9 cellular contexts compared by ENCODE assay signal in the genomic region with DNA sequence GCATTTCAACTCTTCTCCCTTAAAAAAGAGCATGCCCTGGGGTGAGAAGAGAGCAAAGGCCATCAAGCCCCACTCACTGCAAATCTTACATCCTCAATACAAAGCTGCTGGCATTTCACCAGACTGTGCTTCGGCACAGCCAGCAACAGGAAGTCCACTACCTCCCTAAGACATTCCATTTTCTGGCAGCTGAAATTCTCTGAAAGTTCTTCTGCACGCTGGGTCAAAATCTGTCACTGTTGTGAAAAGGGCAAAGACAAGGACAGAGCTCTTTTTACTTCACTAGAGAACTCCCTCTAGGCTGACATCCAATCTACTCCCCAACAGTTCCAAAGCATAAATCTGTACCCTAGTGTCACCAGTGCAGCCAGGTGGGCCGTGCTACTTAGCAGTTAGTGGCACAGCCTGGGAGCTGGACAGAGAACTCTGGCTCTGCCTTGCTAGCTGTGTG. TPM values are rescaled to one million over a fixed set of nuclear protein-coding genes. Genes with fewer than 3 reads are reported as not detected.
DNase-seq lines count a peak whose midpoint lies in the region; ATAC-seq and TF ChIP-seq lines count a peak whose summit lies in the region.
"Had no signal": no experiment of that assay in that cellular context is flagged by ENCODE, and none has a peak within 500 bp of the region (broad histone marks: within the 10 kb centered on the region; RNA-seq: fewer than 3 reads in every experiment).

No MANE protein-coding gene starts in this region.

- TF ChIP-seq CTCF in natural killer cell (IDR thresholded peaks at IDR 0.05): no peak
- no peak for TF ChIP-seq CTCF in chondrocyte (IDR thresholded peaks at IDR 0.05)
- TF ChIP-seq CTCF in vagina (IDR thresholded peaks at IDR 0.05): no peak

- peaks cover 86% of the 10 kb centered on the region for H3K4me1 ChIP-seq in vagina

- H3K27ac Mint-ChIP-seq in natural killer cell (peak overlapping the region; percentile 29 to 77), chondrocyte (ENCODE audit: unreplicated experiment) (peak overlapping the region; percentile 55), memory B cell (peak overlapping the region; percentile 76)
- H3K27ac Mint-ChIP-seq in natural killer cell treated with Interleukin-12 subunit alpha and Interleukin-12 subunit beta and Interleukin-15 and Interleukin-18, amount 100 ng/mL, for 72 hours: peak overlapping the region in 1 of 2 donors; percentile 27

- no peak for TF ChIP-seq POLR2A in vagina (IDR thresholded peaks at IDR 0.05)

- H3K9me3 Mint-ChIP-seq in natural killer cell (no peaks in the 10 kb centered on the region), chondrocyte (ENCODE audit: low read depth) (no peaks in the 10 kb centered on the region), memory B cell (no peaks in the 10 kb centered on the region)
- no peaks in the 10 kb centered on the region for H3K9me3 Mint-ChIP-seq in natural killer cell treated with Interleukin-12 subunit alpha and Interleukin-12 subunit beta and Interleukin-15 and Interleukin-18, amount 100 ng/mL, for 72 hours

- peaks cover 0 to 8% of the 10 kb centered on the region in 2 donors for H3K36me3 ChIP-seq in vagina

- no peaks in the 10 kb centered on the region for H3K27me3 Mint-ChIP-seq in natural killer cell (ENCODE audit: low read depth in 2 of 2)
- H3K27me3 Mint-ChIP-seq in natural killer cell treated with Interleukin-12 subunit alpha and Interleukin-12 subunit beta and Interleukin-15 and Interleukin-18, amount 100 ng/mL, for 72 hours: no peaks in the 10 kb centered on the region
- H3K27me3 Mint-ChIP-seq in chondrocyte (ENCODE audit: low read depth): no peaks in the 10 kb centered on the region
- no peaks in the 10 kb centered on the region for H3K27me3 Mint-ChIP-seq in memory B cell

- H3K27ac ChIP-seq in vagina: peak overlapping the region; percentile 7
- H3K27ac ChIP-seq: KMS-11 had no signal

- no peak for ATAC-seq in natural killer cell
- no peak for ATAC-seq in natural killer cell treated with Interleukin-12 subunit alpha and Interleukin-12 subunit beta and Interleukin-15 and Interleukin-18, amount 100 ng/mL, for 72 hours
- no peak for ATAC-seq in memory B cell (ENCODE audit: low read depth)
- no peak for ATAC-seq in HG03135 (IDR thresholded peaks at IDR 0.05; ENCODE audit: unreplicated experiment)

- H3K4me1 Mint-ChIP-seq in natural killer cell (peaks cover 66 to 73% of the 10 kb centered on the region in 2 donors), chondrocyte (ENCODE audit: low read depth) (peaks cover 30% of the 10 kb centered on the region), memory B cell (peaks cover 51% of the 10 kb centered on the region)
- peaks cover 48 to 55% of the 10 kb centered on the region in 2 donors for H3K4me1 Mint-ChIP-seq in natural killer cell treated with Interleukin-12 subunit alpha and Interleukin-12 subunit beta and Interleukin-15 and Interleukin-18, amount 100 ng/mL, for 72 hours (ENCODE audit: low read depth in 2 of 2)

- H3K9me3 ChIP-seq in vagina: no peaks in the 10 kb centered on the region

- H3K36me3 Mint-ChIP-seq in natural killer cell: no peaks in the 10 kb centered on the region
- H3K36me3 Mint-ChIP-seq in natural killer cell treated with Interleukin-12 subunit alpha and Interleukin-12 subunit beta and Interleukin-15 and Interleukin-18, amount 100 ng/mL, for 72 hours: peaks cover 16% of the 10 kb centered on the region
- peaks cover 12% of the 10 kb centered on the region for H3K36me3 Mint-ChIP-seq in chondrocyte (ENCODE audit: low read depth)
- H3K36me3 Mint-ChIP-seq in memory B cell: peaks cover 39% of the 10 kb centered on the region

- intact Hi-C loops in natural killer cell (cut with micrococcal nuclease): no loop called here
- intact Hi-C loops in vagina (cut with DNase I): no loop called here

- no peaks in the 10 kb centered on the region for H3K27me3 ChIP-seq in vagina

- no peak for DNase-seq in natural killer cell
- no peak for DNase-seq in natural killer cell treated with Interleukin-12 subunit alpha and Interleukin-12 subunit beta and Interleukin-15 and Interleukin-18, amount 100 ng/mL, for 72 hours (ENCODE audit: low spot score)
- DNase-seq in chondrocyte (ENCODE audit: low spot score): no peak
- DNase-seq in memory B cell (ENCODE audit: low spot score in 2 of 2): no peak
- no peak for DNase-seq in vagina (ENCODE audit: extremely low spot score in 2 of 2)
- DNase-seq in effector CD8-positive, alpha-beta T cell (lab: John Stamatoyannopoulos, UW): no peak
- no peak for DNase-seq in NCI-H2171 (lab: John Stamatoyannopoulos, UW)

- peak overlapping the region; percentile 1 to 14 for H3K4me3 ChIP-seq in vagina

- H3K4me3 Mint-ChIP-seq in natural killer cell (peak overlapping the region; percentile 4), chondrocyte (ENCODE audit: unreplicated experiment) (no peak overlapping the region), memory B cell (peak overlapping the region; percentile 74)
- no peak overlapping the region for H3K4me3 Mint-ChIP-seq in natural killer cell treated with Interleukin-12 subunit alpha and Interleukin-12 subunit beta and Interleukin-15 and Interleukin-18, amount 100 ng/mL, for 72 hours

RNA-seq across cellular contexts. Expression of a gene that starts 6.3 kb away (rescaled TPM):
- total RNA-seq in natural killer cell (10 to 100 TPM; 46.3 to 64.5 (median 54.2) TPM), chondrocyte (14.9 to 16.5 TPM (median 16.1 TPM) in 3 replicates), vagina (29.2 TPM)
- 10 to 100 TPM; 19.1 to 21.5 TPM for total RNA-seq in natural killer cell treated with Interleukin-12 subunit alpha and Interleukin-12 subunit beta and Interleukin-15 and Interleukin-18, amount 100 ng/mL, for 72 hours

Comparison
In these comparisons a context has a peak if more than half of its experiments do, and no peak if none do; other contexts are left out.
1. H3K4me3 Mint-ChIP-seq: peak in natural killer cell (single experiment) and memory B cell (single experiment); none in natural killer cell treated with Interleukin-12 subunit alpha and Interleukin-12 subunit beta and Interleukin-15 and Interleukin-18, amount 100 ng/mL, for 72 hours (single experiment) and chondrocyte (single experiment).